Comparison of ENCODE assay signal across 24 cellular contexts in genomic region chr12:65474831-65475230, GRCh38.
DNase-seq lines count a peak whose midpoint lies in the region; ATAC-seq, FAIRE-seq and TF ChIP-seq lines count a peak whose summit lies in the region.
"Had no signal": no experiment of that assay in that cellular context is flagged by ENCODE, and none has a peak within 500 bp of the region (broad histone marks: within the 10 kb centered on the region; RNA-seq: fewer than 3 reads in every experiment).

No MANE protein-coding gene starts in this region.

- POLR2A ChIA-PET in A549 (lab: Yijun Ruan, JAX) (no interaction called here), K562 (lab: Yijun Ruan, JAX) (no interaction called here)

- no peak for TF ChIP-seq POLR2A in A549 (IDR thresholded peaks at IDR 0.05; ENCODE audit: low read length)
- TF ChIP-seq POLR2A in H54 (IDR thresholded peaks at IDR 0.05; ENCODE audit: low read depth, low read length): no peak
- no peak for TF ChIP-seq POLR2A in K562 (conservative IDR thresholded peaks at IDR 0.05)

- DNase-seq in A549 (ENCODE audit: low read depth in 1 of 2, low spot score in 1 of 2) (no peak), H54 (ENCODE audit: insufficient read length, low spot score) (no peak), K562 (ENCODE audit: extremely low read depth in 1 of 4, low spot score in 3 of 4) (no peak), pons (ENCODE audit: low spot score) (no peak), NCI-H345 (lab: John Stamatoyannopoulos, UW) (no peak), C1 segment of cervical spinal cord (lab: John Stamatoyannopoulos, UW) (no peak)
- DNase-seq: 8988T; AML-193; CD4-positive, alpha-beta memory T cell; CD4-positive, CD25-positive, alpha-beta regulatory T cell; CD8-positive, alpha-beta memory T cell; COR-L47; DMS 273 treated with DMSO at 0.1 percent for 48 hours; DMS153; DMS53; DMS79; DND-41; EL; GDM1 had no signal

- no peaks in the 10 kb centered on the region for H3K4me1 ChIP-seq in A549
- H3K4me1 ChIP-seq in K562 (replicated peaks in 1 of 2; ENCODE audit: control insufficient read depth in 2 of 2, insufficient read depth in 2 of 2, low read length in 2 of 2): no peaks in the 10 kb centered on the region
- H3K4me1 ChIP-seq: BLaER1 treated with 17β-estradiol and CSF1 and Interleukin-3, amounts not matched to agents 10 nM and 100 nM had no signal

- H3K4me3 ChIP-seq in A549: no peak overlapping the region
- no peak overlapping the region for H3K4me3 ChIP-seq in K562
- H3K4me3 ChIP-seq: BLaER1 treated with 17β-estradiol and CSF1 and Interleukin-3, amounts not matched to agents 10 nM and 100 nM; GM12878 had no signal

- FAIRE-seq in A549 (lab: Jason Lieb, UNC) (peak; percentile 13), H54 (lab: Jason Lieb, UNC) (peak; percentile 30), K562 (lab: Jason Lieb, UNC) (no peak)
- FAIRE-seq: A204.1, GM12878, GM12892, GM18507 had no signal

- no peak for TF ChIP-seq EP300 in A549 (IDR thresholded peaks at IDR 0.05)
- TF ChIP-seq EP300 in K562 (IDR thresholded peaks at IDR 0.05; ENCODE audit: low read length): no peak

- BruUV-seq in K562 (replicated peaks; lab: Mats Ljungman, UMichigan): no TSS peak

- in situ Hi-C loops in K562 (cut with MboI): no loop called here

- no peaks in the 10 kb centered on the region for H3K36me3 ChIP-seq in K562 (ENCODE audit: control insufficient read depth, insufficient read depth, low read length)
- H3K36me3 ChIP-seq: BLaER1 treated with 17β-estradiol and CSF1 and Interleukin-3, amounts not matched to agents 10 nM and 100 nM had no signal

- no peak overlapping the region for H3K27ac ChIP-seq in A549
- no peak overlapping the region for H3K27ac ChIP-seq in K562 (ENCODE audit: extremely low read depth, low read depth, low read length)
- H3K27ac ChIP-seq: BLaER1 treated with 17β-estradiol and CSF1 and Interleukin-3, amounts not matched to agents 10 nM and 100 nM had no signal

- CTCF ChIA-PET in A549 (lab: Yijun Ruan, JAX): no interaction called here
- CTCF ChIA-PET in K562 (lab: Yijun Ruan, JAX; ENCODE audit: low intra/inter-chr PET ratio): no interaction called here

- H3K9me3 ChIP-seq in A549 (no peaks in the 10 kb centered on the region), K562 (replicated peaks; ENCODE audit: control insufficient read depth, insufficient read depth, low read depth, low read length) (no peaks in the 10 kb centered on the region)

- H3K79me2 ChIP-seq in K562 (ENCODE audit: control insufficient read depth, insufficient read depth, low read length): no peaks in the 10 kb centered on the region

- no peak for TF ChIP-seq RAD21 in A549 (conservative IDR thresholded peaks at IDR 0.05 in 1 of 2, IDR thresholded peaks at IDR 0.05 in 1 of 2)
- no peak for TF ChIP-seq RAD21 in K562 (CRISPR knock-in tag; conservative IDR thresholded peaks at IDR 0.05 in 1 of 2, IDR thresholded peaks at IDR 0.05 in 1 of 2)

- no peak for ATAC-seq in A549
- no peak for ATAC-seq in K562
- ATAC-seq: GM12878 had no signal

- no peaks in the 10 kb centered on the region for H4K20me1 ChIP-seq in K562 (replicated peaks; ENCODE audit: control insufficient read depth, insufficient read depth, low read length)
- H4K20me1 ChIP-seq: BLaER1 treated with 17β-estradiol and CSF1 and Interleukin-3, amounts not matched to agents 10 nM and 100 nM had no signal

- WGBS in A549 (ENCODE audit: missing lambda C conversion rate): 86% methylated on average over 6 of the region's 6 CpGs
- 0% methylated on average over 6 of the region's 6 CpGs for WGBS in K562 (ENCODE audit: insufficient coverage, low coverage, missing lambda C conversion rate)

- no peak overlapping the region for H3K9ac ChIP-seq in K562 (ENCODE audit: insufficient read depth in 1 of 2, low read depth in 2 of 2, low read length in 2 of 2)
- H3K9ac ChIP-seq: BLaER1 treated with 17β-estradiol and CSF1 and Interleukin-3, amounts not matched to agents 10 nM and 100 nM had no signal

- H3K4me2 ChIP-seq in A549 (no peak overlapping the region), K562 (ENCODE audit: insufficient read depth, low read length) (no peak overlapping the region)
- H3K4me2 ChIP-seq: BLaER1 treated with 17β-estradiol and CSF1 and Interleukin-3, amounts not matched to agents 10 nM and 100 nM had no signal

- TF ChIP-seq CTCF in A549 (IDR thresholded peaks at IDR 0.05): no peak
- TF ChIP-seq CTCF in K562 (IDR thresholded peaks at IDR 0.05 in 2 of 3, conservative IDR thresholded peaks at IDR 0.05 in 1 of 3; ENCODE audit: insufficient read depth in 2 of 3, low read depth in 1 of 3, low read length in 3 of 3): no peak

- no peaks in the 10 kb centered on the region for H3K27me3 ChIP-seq in K562 (ENCODE audit: control insufficient read depth in 2 of 2, insufficient read depth in 2 of 2, low read length in 2 of 2)
- H3K27me3 ChIP-seq: BLaER1 treated with 17β-estradiol and CSF1 and Interleukin-3, amounts not matched to agents 10 nM and 100 nM had no signal

- no peaks in the 10 kb centered on the region for H3K9me1 ChIP-seq in K562 (ENCODE audit: control insufficient read depth, insufficient read depth, low read length)

- intact Hi-C loops in K562 (cut with micrococcal nuclease): no loop called here

- H2AFZ ChIP-seq in K562 (ENCODE audit: low read depth, low read length): no peak overlapping the region

TF ChIP-seq in A549, 52 proteins besides CTCF, POLR2A, EP300 and RAD21 (continues in another document):
- no peak for TF ChIP-seq TFCP2L1 (CRISPR knock-in tag; IDR thresholded peaks at IDR 0.05)
- no peak for TF ChIP-seq ELK1 (IDR thresholded peaks at IDR 0.05; ENCODE audit: low read depth, low read length)
- no peak for TF ChIP-seq CBX2 (IDR thresholded peaks at IDR 0.05; ENCODE audit: borderline replicate concordance, low read depth)
- TF ChIP-seq HMGXB4 (CRISPR knock-in tag; IDR thresholded peaks at IDR 0.05; ENCODE audit: borderline replicate concordance): no peak
- TF ChIP-seq ZFP36 (IDR thresholded peaks at IDR 0.05; ENCODE audit: borderline replicate concordance, partially characterized antibody): no peak
- no peak for TF ChIP-seq ESRRA (IDR thresholded peaks at IDR 0.05; ENCODE audit: borderline replicate concordance, low read length)
- no peak for TF ChIP-seq SREBF2 (IDR thresholded peaks at IDR 0.05)

TF ChIP-seq in K562, 482 proteins besides CTCF, POLR2A, EP300 and RAD21:
- TF ChIP-seq BHLHE40 (IDR thresholded peaks at IDR 0.05; ENCODE audit: low read length): no peak
- no peak for TF ChIP-seq XRCC4 (IDR thresholded peaks at IDR 0.05; ENCODE audit: extremely low read depth, insufficient read depth, insufficient read length)
- peak; percentile 86 for TF ChIP-seq TFE3 (CRISPR knock-in tag; IDR thresholded peaks at IDR 0.05)
- TF ChIP-seq ZC3H8 (IDR thresholded peaks at IDR 0.05): no peak
